ENCODE assay signal across 9 cellular contexts in genomic region chr15:67147410-67147949, GRCh38.
DNase-seq lines count a peak whose midpoint lies in the region; ATAC-seq and TF ChIP-seq lines count a peak whose summit lies in the region.
"Had no signal": no experiment of that assay in that cellular context is flagged by ENCODE, and none has a peak within 500 bp of the region (broad histone marks: within the 10 kb centered on the region; RNA-seq: fewer than 3 reads in every experiment).

No MANE protein-coding gene starts in this region.

- peaks cover 16% of the 10 kb centered on the region for H3K36me3 ChIP-seq in RWPE2 (ENCODE audit: low read depth)
- no peaks in the 10 kb centered on the region for H3K36me3 ChIP-seq in prostate gland
- H3K36me3 ChIP-seq: ovary had no signal

- H3K9me3 Mint-ChIP-seq in CD4-positive, alpha-beta T cell, result no peaks in the 10 kb centered on the region

- H3K27ac ChIP-seq in CD4-positive, alpha-beta T cell (ENCODE audit: low read depth, low read length), result no peak overlapping the region
- H3K27ac ChIP-seq in RWPE2 (ENCODE audit: poor library complexity, severe bottlenecking), result peak overlapping the region; percentile 98
- peak overlapping the region; percentile 77 to 91 for H3K27ac ChIP-seq in prostate gland

- peak overlapping the region; percentile 52 for H3K4me3 Mint-ChIP-seq in CD4-positive, alpha-beta T cell

- POLR2A ChIA-PET in CD4-positive, alpha-beta T cell (lab: Charles Lee), result interaction anchor here (0.7 to 2.9 kb wide), 4 partner anchors 13 to 82 kb away, joined by 3 to 19 read pairs (median 7); partner anchors contain the start of gene SMAD3

- no peak overlapping the region for H3K4me3 ChIP-seq in RWPE2 (ENCODE audit: severe bottlenecking)
- no peak overlapping the region for H3K4me3 ChIP-seq in prostate gland
- H3K4me3 ChIP-seq: ovary had no signal

- CTCF ChIA-PET in CD4-positive, alpha-beta T cell (lab: Charles Lee), result interaction anchor here (0.9 kb wide), 1 partner anchor 13 kb away, joined by 3 read pairs; no protein-coding TSS in a partner anchor

- H3K27me3 ChIP-seq in CD4-positive, alpha-beta T cell (ENCODE audit: control insufficient read depth, insufficient read depth, low read length), result no peaks in the 10 kb centered on the region
- no peaks in the 10 kb centered on the region for H3K27me3 ChIP-seq in RWPE2 (ENCODE audit: insufficient read depth, poor library complexity, severe bottlenecking)
- no peaks in the 10 kb centered on the region for H3K27me3 ChIP-seq in prostate gland (replicated peaks; ENCODE audit: insufficient read depth)
- H3K27me3 ChIP-seq: ovary had no signal

- peaks cover 85% of the 10 kb centered on the region for H3K4me1 Mint-ChIP-seq in CD4-positive, alpha-beta T cell (ENCODE audit: low read depth)

- no peak for ATAC-seq in CD4-positive, alpha-beta T cell (ENCODE audit: poor library complexity)
- ATAC-seq in RWPE2 (ENCODE audit: low read depth) (no peak), esophagus mucosa (peak; percentile 75), HG02938 (IDR thresholded peaks at IDR 0.05; ENCODE audit: unreplicated experiment) (no peak)

- H3K4me1 ChIP-seq in RWPE2 (ENCODE audit: insufficient read depth, poor library complexity, severe bottlenecking) (peaks cover 92% of the 10 kb centered on the region), prostate gland (replicated peaks) (peaks cover 43% of the 10 kb centered on the region)

- 28% methylated on average over 6 of the region's 6 CpGs for WGBS in prostate gland

- H3K9me3 ChIP-seq in CD4-positive, alpha-beta T cell (ENCODE audit: control insufficient read depth, low read length), result no peaks in the 10 kb centered on the region
- H3K9me3 ChIP-seq in RWPE2 (ENCODE audit: severe bottlenecking), result no peaks in the 10 kb centered on the region
- no peaks in the 10 kb centered on the region for H3K9me3 ChIP-seq in prostate gland
- H3K9me3 ChIP-seq: ovary had no signal

- no peaks in the 10 kb centered on the region for H3K27me3 Mint-ChIP-seq in CD4-positive, alpha-beta T cell

- no peaks in the 10 kb centered on the region for H3K36me3 Mint-ChIP-seq in CD4-positive, alpha-beta T cell (ENCODE audit: low read depth)

- intact Hi-C loops in CD4-positive, alpha-beta T cell (cut with DNase I, micrococcal nuclease), result loop anchor here in 1 of 2 experiments (2.0 to 5.0 kb wide), 2 partner anchors 45 to 79 kb away; no protein-coding TSS in a partner anchor
- intact Hi-C loops in prostate gland (cut with DNase I), result no loop called here

- DNase-seq in CD4-positive, alpha-beta T cell, result no peak
- DNase-seq in RWPE2 (ENCODE audit: low spot score) (no peak), prostate gland (ENCODE audit: low spot score) (no peak), Ammon's horn (ENCODE audit: low spot score) (no peak), SHP77 (lab: John Stamatoyannopoulos, UW) (no peak), medulla oblongata (ENCODE audit: extremely low spot score) (no peak)

- TF ChIP-seq CTCF in CD4-positive, alpha-beta T cell (IDR thresholded peaks at IDR 0.05), result no peak
- TF ChIP-seq CTCF in RWPE2 (IDR thresholded peaks at IDR 0.05; ENCODE audit: poor library complexity, severe bottlenecking), result no peak
- no peak for TF ChIP-seq CTCF in prostate gland (IDR thresholded peaks at IDR 0.05)

- peak overlapping the region; percentile 88 for H3K27ac Mint-ChIP-seq in CD4-positive, alpha-beta T cell

- TF ChIP-seq POLR2A in prostate gland (IDR thresholded peaks at IDR 0.05), result no peak
